12 cellular contexts compared by ENCODE assay signal in the genomic region with DNA sequence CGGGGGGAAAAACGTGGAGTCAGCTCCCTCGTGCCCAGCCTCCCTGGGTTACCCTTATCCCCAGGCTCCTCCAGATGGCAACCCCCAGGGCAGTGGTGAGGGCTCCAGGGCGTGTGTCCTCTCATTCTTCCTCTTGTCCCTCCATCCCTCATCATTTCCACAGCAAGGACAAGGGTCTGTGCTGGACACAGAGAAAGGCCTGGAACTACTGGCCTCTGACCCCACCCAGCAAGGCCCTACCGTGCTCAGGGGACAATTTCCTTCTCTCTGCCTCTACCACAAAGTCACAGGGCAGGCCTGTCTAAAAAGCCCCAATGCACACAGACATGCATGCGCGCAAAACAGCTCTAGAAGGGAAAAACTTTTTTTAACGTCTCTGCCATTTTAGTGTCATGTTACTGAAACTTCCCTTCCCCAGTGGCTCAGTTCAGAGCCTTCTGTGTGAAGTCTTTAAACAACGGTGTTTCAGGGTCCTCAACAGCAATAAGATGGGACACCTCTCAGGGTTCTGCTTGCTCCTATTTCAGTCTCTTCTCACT. TPM values are rescaled to one million over a fixed set of nuclear protein-coding genes. Genes with fewer than 3 reads are reported as not detected.
DNase-seq lines count a peak whose midpoint lies in the region; ATAC-seq, FAIRE-seq and TF ChIP-seq lines count a peak whose summit lies in the region.
"Had no signal": no experiment of that assay in that cellular context is flagged by ENCODE, and none has a peak within 500 bp of the region (broad histone marks: within the 10 kb centered on the region; RNA-seq: fewer than 3 reads in every experiment).

No MANE protein-coding gene starts in this region.

- TF ChIP-seq POLR2A in Peyer's patch (IDR thresholded peaks at IDR 0.05): no peak

- no peaks in the 10 kb centered on the region for H3K9me3 Mint-ChIP-seq in T-helper 1 cell treated with Interleukin-12 subunit alpha and Interleukin-12 subunit beta and Interleukin-4 antibody, amounts not matched to agents 30 μg/mL and 1 μg/mL, for 36 hours
- no peaks in the 10 kb centered on the region for H3K9me3 Mint-ChIP-seq in endothelial cell (ENCODE audit: unreplicated experiment)
- no peaks in the 10 kb centered on the region for H3K9me3 Mint-ChIP-seq in stimulated activated memory B cell treated with anti-CD40 and anti-IgM and Interleukin-4, amounts not matched to agents 10 μg/mL and 1 μg/mL and 100 μg/mL, for 72 hours

- no peak overlapping the region for H3K4me3 ChIP-seq in Peyer's patch

- peaks cover 56% of the 10 kb centered on the region for H3K4me1 Mint-ChIP-seq in T-helper 1 cell treated with Interleukin-12 subunit alpha and Interleukin-12 subunit beta and Interleukin-4 antibody, amounts not matched to agents 30 μg/mL and 1 μg/mL, for 36 hours (ENCODE audit: low read depth)
- peaks cover 46% of the 10 kb centered on the region for H3K4me1 Mint-ChIP-seq in endothelial cell (ENCODE audit: unreplicated experiment)
- peaks cover 89% of the 10 kb centered on the region for H3K4me1 Mint-ChIP-seq in stimulated activated memory B cell treated with anti-CD40 and anti-IgM and Interleukin-4, amounts not matched to agents 10 μg/mL and 1 μg/mL and 100 μg/mL, for 72 hours

- peak overlapping the region; percentile 86 for H3K27ac Mint-ChIP-seq in T-helper 1 cell treated with Interleukin-12 subunit alpha and Interleukin-12 subunit beta and Interleukin-4 antibody, amounts not matched to agents 30 μg/mL and 1 μg/mL, for 36 hours
- no peak overlapping the region for H3K27ac Mint-ChIP-seq in endothelial cell (ENCODE audit: unreplicated experiment)
- peak overlapping the region; percentile 98 for H3K27ac Mint-ChIP-seq in stimulated activated memory B cell treated with anti-CD40 and anti-IgM and Interleukin-4, amounts not matched to agents 10 μg/mL and 1 μg/mL and 100 μg/mL, for 72 hours

- DNase-seq in T-helper 1 cell: no peak
- peak in 1 of 3 donors; percentile 40 for DNase-seq in Peyer's patch
- no peak for DNase-seq in endothelial cell (ENCODE audit: low spot score)
- DNase-seq in D721Med (ENCODE audit: insufficient read length, low spot score): no peak
- DNase-seq: KG1 had no signal

- ATAC-seq in stimulated activated memory B cell treated with anti-CD40 and anti-IgM and Interleukin-4, amounts not matched to agents 10 μg/mL and 1 μg/mL and 100 μg/mL, for 72 hours: peak; percentile 9
- ATAC-seq in HG03097 (IDR thresholded peaks at IDR 0.05; ENCODE audit: low FRiP score, unreplicated experiment) (no peak), GM21423 (IDR thresholded peaks at IDR 0.05; ENCODE audit: unreplicated experiment) (no peak)

- no peak for FAIRE-seq in D721Med (lab: Jason Lieb, UNC)
- FAIRE-seq: A204.1 had no signal

- no peaks in the 10 kb centered on the region for H3K27me3 Mint-ChIP-seq in T-helper 1 cell treated with Interleukin-12 subunit alpha and Interleukin-12 subunit beta and Interleukin-4 antibody, amounts not matched to agents 30 μg/mL and 1 μg/mL, for 36 hours (ENCODE audit: low read depth)
- peaks cover 14% of the 10 kb centered on the region for H3K27me3 Mint-ChIP-seq in endothelial cell (ENCODE audit: unreplicated experiment)
- no peaks in the 10 kb centered on the region for H3K27me3 Mint-ChIP-seq in stimulated activated memory B cell treated with anti-CD40 and anti-IgM and Interleukin-4, amounts not matched to agents 10 μg/mL and 1 μg/mL and 100 μg/mL, for 72 hours

- peak overlapping the region in 3 of 4 donors; percentile 90 to 99 (median 91) for H3K27ac ChIP-seq in Peyer's patch

- TF ChIP-seq CTCF in Peyer's patch (IDR thresholded peaks at IDR 0.05): no peak
- TF ChIP-seq CTCF in endothelial cell (IDR thresholded peaks at IDR 0.05; ENCODE audit: unreplicated experiment): no peak
- TF ChIP-seq CTCF in D721Med (IDR thresholded peaks at IDR 0.05; ENCODE audit: insufficient read depth, missing control alignments): no peak

- peaks cover 0 to 40% (median 0%) of the 10 kb centered on the region in 3 donors for H3K36me3 ChIP-seq in Peyer's patch

- H3K27me3 ChIP-seq in Peyer's patch: no peaks in the 10 kb centered on the region

- H3K9me3 ChIP-seq in Peyer's patch: no peaks in the 10 kb centered on the region

- peak overlapping the region; percentile 81 for H3K4me3 Mint-ChIP-seq in T-helper 1 cell treated with Interleukin-12 subunit alpha and Interleukin-12 subunit beta and Interleukin-4 antibody, amounts not matched to agents 30 μg/mL and 1 μg/mL, for 36 hours
- H3K4me3 Mint-ChIP-seq in endothelial cell (ENCODE audit: unreplicated experiment): peak overlapping the region; percentile 92
- peak overlapping the region; percentile 82 for H3K4me3 Mint-ChIP-seq in stimulated activated memory B cell treated with anti-CD40 and anti-IgM and Interleukin-4, amounts not matched to agents 10 μg/mL and 1 μg/mL and 100 μg/mL, for 72 hours

- peaks cover 67% of the 10 kb centered on the region for H3K36me3 Mint-ChIP-seq in T-helper 1 cell treated with Interleukin-12 subunit alpha and Interleukin-12 subunit beta and Interleukin-4 antibody, amounts not matched to agents 30 μg/mL and 1 μg/mL, for 36 hours (ENCODE audit: low read depth)
- peaks cover 44% of the 10 kb centered on the region for H3K36me3 Mint-ChIP-seq in endothelial cell (ENCODE audit: low read depth, unreplicated experiment)
- peaks cover 89% of the 10 kb centered on the region for H3K36me3 Mint-ChIP-seq in stimulated activated memory B cell treated with anti-CD40 and anti-IgM and Interleukin-4, amounts not matched to agents 10 μg/mL and 1 μg/mL and 100 μg/mL, for 72 hours

- peaks cover 8 to 38% (median 18%) of the 10 kb centered on the region in 4 donors for H3K4me1 ChIP-seq in Peyer's patch

RNA-seq across cellular contexts. Expression of gene SLC35B2, which starts 1.1 kb away (rescaled TPM):
- 10 to 100 TPM; 10.7 to 35.2 (median 26.5) TPM for total RNA-seq in Peyer's patch
- 31.8 TPM for total RNA-seq in endothelial cell (ENCODE audit: unreplicated experiment)

RNA-seq across cellular contexts. Expression of gene NFKBIE, which starts 7.0 kb away (rescaled TPM):
- total RNA-seq in Peyer's patch (10 to 100 TPM; 16.9 to 36.3 (median 24.9) TPM), endothelial cell (ENCODE audit: unreplicated experiment) (16.7 TPM)

RNA-seq across cellular contexts. Expression of gene HSP90AB1, which starts 11.5 kb away (rescaled TPM):
- total RNA-seq in Peyer's patch: 100 to 1,000 TPM; 181 to 330 (median 254) TPM
- 962 TPM for total RNA-seq in endothelial cell (ENCODE audit: unreplicated experiment)

RNA-seq across cellular contexts. Expression of gene TMEM151B, which starts 11.9 kb away (rescaled TPM):
- total RNA-seq in Peyer's patch (under 1 TPM in 2 of 4 donors, not detected in 2; 0.27 to 0.57 TPM), endothelial cell (ENCODE audit: unreplicated experiment) (0.28 TPM)
- total RNA-seq: NCI-H460, renal cortical epithelial cell had no signal

RNA-seq across cellular contexts. Expression of gene SLC29A1, which starts 35.0 kb away (rescaled TPM):
- total RNA-seq in Peyer's patch (10 to 100 TPM in 3 of 4 donors, 1 to 10 TPM in 1; 4.4 to 25.6 (median 19.5) TPM), endothelial cell (ENCODE audit: unreplicated experiment) (142 TPM)
